Comparison of ENCODE assay signal across 1 cellular context in the genomic region with DNA sequence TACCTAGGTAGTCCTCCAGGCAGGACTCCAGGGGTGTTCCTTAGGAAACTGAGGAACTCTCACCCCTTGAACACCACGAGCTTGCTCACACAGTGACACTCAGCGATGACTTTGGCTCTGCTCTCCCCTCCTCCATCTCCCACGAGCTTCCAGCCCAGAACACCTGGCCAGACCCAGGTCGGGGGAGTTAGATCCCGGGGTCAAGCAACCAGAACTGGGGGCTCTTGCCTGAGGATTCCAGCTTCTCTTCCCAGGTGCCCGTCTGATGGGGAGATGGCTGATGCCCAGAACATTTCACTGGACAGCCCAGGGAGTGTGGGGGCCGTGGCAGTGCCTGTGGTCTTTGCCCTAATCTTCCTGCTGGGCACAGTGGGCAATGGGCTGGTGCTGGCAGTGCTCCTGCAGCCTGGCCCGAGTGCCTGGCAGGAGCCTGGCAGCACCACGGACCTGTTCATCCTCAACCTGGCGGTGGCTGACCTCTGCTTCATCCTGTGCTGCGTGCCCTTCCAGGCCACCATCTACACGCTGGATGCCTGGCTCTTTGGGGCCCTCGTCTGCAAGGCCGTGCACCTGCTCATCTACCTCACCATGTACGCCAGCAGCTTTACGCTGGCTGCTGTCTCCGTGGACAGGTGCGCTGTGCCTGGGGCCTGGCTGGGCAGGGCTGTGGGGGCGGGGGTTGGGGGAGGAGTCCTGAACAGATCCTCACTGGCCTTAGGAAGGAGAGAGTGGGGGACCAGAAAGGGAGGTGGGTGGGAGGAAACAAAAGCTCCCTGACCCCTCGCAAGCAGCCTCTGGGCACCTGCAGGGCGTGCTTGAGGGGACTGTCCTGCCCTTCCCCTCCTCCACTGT.
TF ChIP-seq lines count a peak whose summit lies in the region.

A gene with protein sequence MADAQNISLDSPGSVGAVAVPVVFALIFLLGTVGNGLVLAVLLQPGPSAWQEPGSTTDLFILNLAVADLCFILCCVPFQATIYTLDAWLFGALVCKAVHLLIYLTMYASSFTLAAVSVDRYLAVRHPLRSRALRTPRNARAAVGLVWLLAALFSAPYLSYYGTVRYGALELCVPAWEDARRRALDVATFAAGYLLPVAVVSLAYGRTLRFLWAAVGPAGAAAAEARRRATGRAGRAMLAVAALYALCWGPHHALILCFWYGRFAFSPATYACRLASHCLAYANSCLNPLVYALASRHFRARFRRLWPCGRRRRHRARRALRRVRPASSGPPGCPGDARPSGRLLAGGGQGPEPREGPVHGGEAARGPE (plus strand): TSS at position 249 of the 852 bp plus-strand sequence. CDS start 25 bp downstream, at position 274.

TF ChIP-seq in H1, 55 proteins besides CTCF, POLR2A, EP300 and RAD21:
- no peak for TF ChIP-seq KDM1A (IDR thresholded peaks at IDR 0.05; ENCODE audit: borderline replicate concordance, low read length)
